In the genomic region with DNA sequence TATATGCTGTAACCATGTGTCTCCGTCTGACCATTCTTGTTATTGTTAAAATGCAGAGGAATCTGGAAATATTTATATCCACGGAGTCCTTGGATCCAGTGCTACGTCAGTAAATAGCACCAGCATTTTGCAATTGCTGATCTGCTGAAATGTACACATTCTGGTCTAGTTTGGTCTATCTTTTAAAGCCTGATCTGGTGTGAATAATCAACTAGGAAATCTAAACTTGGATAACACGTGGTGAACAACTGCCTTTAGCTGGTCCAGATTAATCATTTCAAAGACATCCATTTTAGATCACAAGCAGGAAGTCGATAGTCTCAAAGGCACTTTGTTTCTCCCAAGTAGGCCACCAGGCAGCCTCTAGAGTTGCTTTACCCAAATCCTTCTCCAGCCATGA, we compare ENCODE assay signal across 13 cellular contexts. TPM values are rescaled to one million over a fixed set of nuclear protein-coding genes. Genes with fewer than 3 reads are reported as not detected.
"Had no signal": no experiment of that assay in that cellular context is flagged by ENCODE, and none has a peak within 500 bp of the region (broad histone marks: within the 10 kb centered on the region; RNA-seq: fewer than 3 reads in every experiment).

No MANE protein-coding gene starts in this region.

- H3K4me1 ChIP-seq: left lung, tibial artery had no signal

- H3K27ac ChIP-seq: epithelial cell of prostate, left lung, tibial artery had no signal

- H3K4me1 Mint-ChIP-seq: central memory CD8-positive, alpha-beta T cell; nephron progenitor cell had no signal

- H3K27me3 ChIP-seq: heart left ventricle, left lung had no signal

- DNase-seq: activated CD4-positive, alpha-beta T cell treated with anti-CD3 and anti-CD28 coated beads for 4 hours; activated CD8-positive, alpha-beta T cell treated with anti-CD3 and anti-CD28 coated beads, Interleukin-2, amount 10 ng/mL, durations not matched to agents 7 days and 5 days; activated naive CD4-positive, alpha-beta T cell treated with Interleukin-2 at 50 U/mL for 16 hours; effector memory CD8-positive, alpha-beta T cell; heart left ventricle; islet precursor cell; left lung; nephron progenitor cell; tibial artery had no signal

- ATAC-seq: activated CD8-positive, alpha-beta T cell treated with anti-CD3 and anti-CD28 coated beads, Interleukin-2, amount 10 ng/mL, durations not matched to agents 7 days and 5 days; effector memory CD8-positive, alpha-beta T cell; heart left ventricle; left lung had no signal

- H3K27ac Mint-ChIP-seq: activated CD8-positive, alpha-beta T cell treated with anti-CD3 and anti-CD28 coated beads, Interleukin-2, amount 10 ng/mL, durations not matched to agents 7 days and 5 days; activated T-helper 1 cell treated with anti-CD3 and anti-CD28 coated beads, Interleukin-12 subunit alpha, Interleukin-12 subunit beta, Interleukin-2, Interleukin-4 antibody, amounts not matched to agents 30 ng/mL and 10 ng/mL and 1 ng/mL, durations not matched to agents 14 hours and 24 hours and 36 hours; effector memory CD8-positive, alpha-beta T cell; T-helper 1 cell treated with Interleukin-12 subunit alpha and Interleukin-12 subunit beta and Interleukin-4 antibody, amounts not matched to agents 30 μg/mL and 1 μg/mL, for 36 hours had no signal

- H3K4me3 ChIP-seq: heart left ventricle, left lung, tibial artery had no signal

- H3K36me3 ChIP-seq: left lung had no signal

- H3K4me3 Mint-ChIP-seq: activated CD8-positive, alpha-beta T cell treated with anti-CD3 and anti-CD28 coated beads, Interleukin-2, amount 10 ng/mL, durations not matched to agents 7 days and 5 days; activated T-helper 1 cell treated with anti-CD3 and anti-CD28 coated beads, Interleukin-12 subunit alpha, Interleukin-12 subunit beta, Interleukin-2, Interleukin-4 antibody, amounts not matched to agents 30 ng/mL and 10 ng/mL and 1 ng/mL, durations not matched to agents 14 hours and 24 hours and 36 hours; central memory CD8-positive, alpha-beta T cell; effector memory CD8-positive, alpha-beta T cell; nephron progenitor cell; T-helper 1 cell treated with Interleukin-12 subunit alpha and Interleukin-12 subunit beta and Interleukin-4 antibody, amounts not matched to agents 30 μg/mL and 1 μg/mL, for 36 hours had no signal

- H3K9me3 Mint-ChIP-seq: activated T-helper 1 cell treated with anti-CD3 and anti-CD28 coated beads, Interleukin-12 subunit alpha, Interleukin-12 subunit beta, Interleukin-2, Interleukin-4 antibody, amounts not matched to agents 30 ng/mL and 10 ng/mL and 1 ng/mL, durations not matched to agents 14 hours and 24 hours and 36 hours; central memory CD8-positive, alpha-beta T cell; effector memory CD8-positive, alpha-beta T cell; nephron progenitor cell; T-helper 1 cell treated with Interleukin-12 subunit alpha and Interleukin-12 subunit beta and Interleukin-4 antibody, amounts not matched to agents 30 μg/mL and 1 μg/mL, for 36 hours had no signal

- H3K9me3 ChIP-seq: heart left ventricle, left lung, tibial artery had no signal

RNA-seq across cellular contexts. Expression of gene PDPN, which starts 32.6 kb away (rescaled TPM):
- total RNA-seq: activated CD8-positive, alpha-beta T cell treated with anti-CD3 and anti-CD28 coated beads, Interleukin-2, amount 10 ng/mL, durations not matched to agents 7 days and 5 days; activated T-helper 1 cell treated with anti-CD3 and anti-CD28 coated beads, Interleukin-12 subunit alpha, Interleukin-12 subunit beta, Interleukin-2, Interleukin-4 antibody, amounts not matched to agents 30 ng/mL and 10 ng/mL and 1 ng/mL, durations not matched to agents 14 hours and 24 hours and 36 hours had no signal
